In the genomic region with DNA sequence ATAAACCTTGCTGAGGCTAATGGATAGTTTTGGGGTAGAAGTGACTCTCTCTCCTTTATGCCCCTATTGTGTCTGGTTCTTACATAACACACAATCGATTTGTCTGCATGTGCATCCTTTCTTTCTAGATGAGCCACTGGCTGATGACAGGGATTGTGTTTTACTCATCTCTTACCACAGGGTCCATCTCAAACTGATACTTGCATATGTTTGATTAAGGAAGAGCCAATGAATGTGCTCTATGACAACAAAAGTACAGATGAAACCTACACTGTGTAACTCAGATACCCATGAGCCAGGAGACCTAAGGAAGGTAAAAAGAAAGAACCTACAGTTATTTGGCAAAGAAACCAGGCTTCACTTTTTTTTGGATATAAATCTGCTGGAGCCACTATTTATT, we compare ENCODE assay signal across 16 cellular contexts. TPM values are rescaled to one million over a fixed set of nuclear protein-coding genes. Genes with fewer than 3 reads are reported as not detected.
A peak's percentile ranks its signal among the peaks of the same experiment; 100 is the strongest.
DNase-seq lines count a peak whose midpoint lies in the region; ATAC-seq and TF ChIP-seq lines count a peak whose summit lies in the region.
"Had no signal": no experiment of that assay in that cellular context is flagged by ENCODE, and none has a peak within 500 bp of the region (broad histone marks: within the 10 kb centered on the region; RNA-seq: fewer than 3 reads in every experiment).

No MANE protein-coding gene starts in this region.

- CTCF ChIA-PET in activated CD8-positive, alpha-beta memory T cell treated with anti-CD3 and anti-CD28 coated beads, Interleukin-2, amount 10 ng/mL, durations not matched to agents 7 days and 5 days (lab: Charles Lee) = no interaction called here

- H3K9me3 ChIP-seq in left ventricle myocardium inferior (replicated peaks) = no peaks in the 10 kb centered on the region
- no peaks in the 10 kb centered on the region for H3K9me3 ChIP-seq in heart right ventricle
- no peaks in the 10 kb centered on the region for H3K9me3 ChIP-seq in right lobe of liver
- H3K9me3 ChIP-seq: A549 had no signal

- peaks cover 5% of the 10 kb centered on the region for H3K27me3 Mint-ChIP-seq in activated CD8-positive, alpha-beta memory T cell treated with anti-CD3 and anti-CD28 coated beads, Interleukin-2, amount 10 ng/mL, durations not matched to agents 7 days and 5 days

- peak overlapping the region; percentile 72 for H3K27ac ChIP-seq in left ventricle myocardium inferior (replicated peaks)
- H3K27ac ChIP-seq in heart right ventricle = no peak overlapping the region
- H3K27ac ChIP-seq in right lobe of liver = peak overlapping the region in 2 of 3 donors; percentile 73 to 78

- TF ChIP-seq CTCF in left ventricle myocardium inferior (IDR thresholded peaks at IDR 0.05; ENCODE audit: borderline replicate concordance) = no peak
- TF ChIP-seq CTCF in heart right ventricle (IDR thresholded peaks at IDR 0.05) = no peak
- no peak for TF ChIP-seq CTCF in right lobe of liver (IDR thresholded peaks at IDR 0.05)

- peaks cover 8% of the 10 kb centered on the region for H3K36me3 Mint-ChIP-seq in activated CD8-positive, alpha-beta memory T cell treated with anti-CD3 and anti-CD28 coated beads, Interleukin-2, amount 10 ng/mL, durations not matched to agents 7 days and 5 days

- no peak overlapping the region for H3K27ac Mint-ChIP-seq in activated CD8-positive, alpha-beta memory T cell treated with anti-CD3 and anti-CD28 coated beads, Interleukin-2, amount 10 ng/mL, durations not matched to agents 7 days and 5 days
- H3K27ac Mint-ChIP-seq: CD14-positive monocyte; CD8-positive, alpha-beta T cell; H9 had no signal

- peaks cover 6% of the 10 kb centered on the region for H3K4me1 Mint-ChIP-seq in activated CD8-positive, alpha-beta memory T cell treated with anti-CD3 and anti-CD28 coated beads, Interleukin-2, amount 10 ng/mL, durations not matched to agents 7 days and 5 days

- 84 to 89% methylated on average over 1 of the region's 1 CpG for WGBS in heart right ventricle, 2 donors
- 100% methylated on average over 1 of the region's 1 CpG for WGBS in right lobe of liver (ENCODE audit: insufficient coverage, low coverage, low lambda C conversion rate, missing lambda C conversion rate)

- no peak for DNase-seq in activated CD8-positive, alpha-beta memory T cell treated with anti-CD3 and anti-CD28 coated beads, Interleukin-2, amount 10 ng/mL, durations not matched to agents 7 days and 5 days
- no peak for DNase-seq in activated CD8-positive, alpha-beta memory T cell treated with anti-CD3 and anti-CD28 coated beads for 24 hours
- DNase-seq in left ventricle myocardium inferior (no peak), heart right ventricle (no peak), right lobe of liver (no peak)
- DNase-seq: CD8-positive, alpha-beta T cell; COR-L47; DMS153; DMS79 treated with DMSO at 0.1 percent for 48 hours; EL; GOT3; H9 had no signal

- H3K36me3 ChIP-seq in left ventricle myocardium inferior = no peaks in the 10 kb centered on the region
- no peaks in the 10 kb centered on the region for H3K36me3 ChIP-seq in heart right ventricle
- no peaks in the 10 kb centered on the region for H3K36me3 ChIP-seq in right lobe of liver

- H3K9me3 Mint-ChIP-seq in activated CD8-positive, alpha-beta memory T cell treated with anti-CD3 and anti-CD28 coated beads, Interleukin-2, amount 10 ng/mL, durations not matched to agents 7 days and 5 days (ENCODE audit: low read depth) = peaks cover 4% of the 10 kb centered on the region

- peak; percentile 75 for ATAC-seq in activated CD8-positive, alpha-beta memory T cell treated with anti-CD3 and anti-CD28 coated beads, Interleukin-2, amount 10 ng/mL, durations not matched to agents 7 days and 5 days
- no peak for ATAC-seq in heart right ventricle
- no peak for ATAC-seq in right lobe of liver
- no peak for ATAC-seq in GM21367 (IDR thresholded peaks at IDR 0.05; ENCODE audit: unreplicated experiment)
- no peak for ATAC-seq in HG02973 (IDR thresholded peaks at IDR 0.05; ENCODE audit: unreplicated experiment)
- ATAC-seq: A549; CD8-positive, alpha-beta T cell had no signal

- H3K4me1 ChIP-seq in left ventricle myocardium inferior (peaks cover 26% of the 10 kb centered on the region), heart right ventricle (peaks cover 0 to 22% (median 0%) of the 10 kb centered on the region in 9 donors), right lobe of liver (peaks cover 0 to 43% (median 17%) of the 10 kb centered on the region in 4 donors)

- intact Hi-C loops in left ventricle myocardium inferior (cut with micrococcal nuclease) = no loop called here
- intact Hi-C loops in heart right ventricle (cut with DNase I) = no loop called here
- intact Hi-C loops in right lobe of liver (cut with DNase I) = no loop called here

- no peak overlapping the region for H3K4me3 ChIP-seq in left ventricle myocardium inferior
- no peak overlapping the region for H3K4me3 ChIP-seq in heart right ventricle
- H3K4me3 ChIP-seq in right lobe of liver = no peak overlapping the region
- H3K4me3 ChIP-seq: A549 had no signal

- TF ChIP-seq POLR2A in right lobe of liver (IDR thresholded peaks at IDR 0.05) = no peak

- no peak overlapping the region for H3K4me3 Mint-ChIP-seq in activated CD8-positive, alpha-beta memory T cell treated with anti-CD3 and anti-CD28 coated beads, Interleukin-2, amount 10 ng/mL, durations not matched to agents 7 days and 5 days
- H3K4me3 Mint-ChIP-seq: CD14-positive monocyte; CD8-positive, alpha-beta T cell; H9 had no signal

- H3K27me3 ChIP-seq in left ventricle myocardium inferior (ENCODE audit: low read depth) (no peaks in the 10 kb centered on the region), heart right ventricle (no peaks in the 10 kb centered on the region), right lobe of liver (no peaks in the 10 kb centered on the region)

RNA-seq across cellular contexts. Expression of a gene that starts 13.2 kb away (rescaled TPM):
- 100 to 1,000 TPM; 222 to 306 TPM for total RNA-seq in activated CD8-positive, alpha-beta memory T cell treated with anti-CD3 and anti-CD28 coated beads, Interleukin-2, amount 10 ng/mL, durations not matched to agents 7 days and 5 days
- 63.2 TPM for total RNA-seq in left ventricle myocardium inferior
- total RNA-seq in heart right ventricle = 100 to 1,000 TPM in 2 of 10 donors, 10 to 100 TPM in 8; 62.5 to 133 (median 77.2) TPM
- 10 to 100 TPM; 15.4 to 53.2 TPM for polyA plus RNA-seq in heart right ventricle
- total RNA-seq in right lobe of liver = 100 to 1,000 TPM; 176 to 239 (median 210) TPM

Comparison
In these comparisons a context has a peak if more than half of its experiments do, and no peak if none do; other contexts are left out.
1. H3K27ac ChIP-seq: peak in left ventricle myocardium inferior (single experiment) and right lobe of liver (2 of 3); none in heart right ventricle (0 of 10).